16 cellular contexts compared by ENCODE assay signal in genomic region chr3:48067271-48067670, GRCh38.
"Had no signal": no experiment of that assay in that cellular context is flagged by ENCODE, and none has a peak within 500 bp of the region (broad histone marks: within the 10 kb centered on the region; RNA-seq: fewer than 3 reads in every experiment).

No MANE protein-coding gene starts in this region.

- H3K9me3 ChIP-seq: lower lobe of right lung, pancreas, testis, tibial nerve had no signal

- ATAC-seq: effector memory CD8-positive, alpha-beta T cell; left ventricle myocardium superior; lower lobe of right lung; naive thymus-derived CD8-positive, alpha-beta T cell; pancreas; sciatic nerve; stimulated activated memory B cell treated with anti-CD40 and anti-IgM and Interleukin-4, amounts not matched to agents 10 μg/mL and 1 μg/mL and 100 μg/mL, for 72 hours; stimulated activated naive CD8-positive, alpha-beta T cell treated with anti-CD3 and anti-CD28 coated beads, Interleukin-15, Interleukin-2, amounts not matched to agents 100 U/mL and 50 U/mL, for 24 hours had no signal

- H3K4me3 ChIP-seq: lower lobe of right lung, pancreas, testis, tibial nerve had no signal

- H3K27me3 ChIP-seq: pancreas, testis, tibial nerve had no signal

- DNase-seq: cortex of kidney; effector memory CD8-positive, alpha-beta T cell; head of caudate nucleus; left ventricle myocardium superior; lower lobe of right lung; naive thymus-derived CD8-positive, alpha-beta T cell; occipital lobe; pancreas; stimulated activated CD4-positive, alpha-beta T cell treated with anti-CD3 and anti-CD28 coated beads, Interleukin-2, amount 100 ng/mL, for 24 hours; stimulated activated CD4-positive, alpha-beta T cell treated with anti-CD3 and anti-CD28 coated beads, Interleukin-4, amount 100 ng/mL, for 4 hours; stimulated activated naive CD8-positive, alpha-beta T cell treated with anti-CD3 and anti-CD28 coated beads, Interleukin-15, Interleukin-2, amounts not matched to agents 100 U/mL and 50 U/mL, for 24 hours; substantia nigra; testis had no signal

- H3K27ac ChIP-seq: lower lobe of right lung, pancreas, testis, tibial nerve had no signal
